Comparison of ENCODE assay signal across 1 cellular context in the genomic region with DNA sequence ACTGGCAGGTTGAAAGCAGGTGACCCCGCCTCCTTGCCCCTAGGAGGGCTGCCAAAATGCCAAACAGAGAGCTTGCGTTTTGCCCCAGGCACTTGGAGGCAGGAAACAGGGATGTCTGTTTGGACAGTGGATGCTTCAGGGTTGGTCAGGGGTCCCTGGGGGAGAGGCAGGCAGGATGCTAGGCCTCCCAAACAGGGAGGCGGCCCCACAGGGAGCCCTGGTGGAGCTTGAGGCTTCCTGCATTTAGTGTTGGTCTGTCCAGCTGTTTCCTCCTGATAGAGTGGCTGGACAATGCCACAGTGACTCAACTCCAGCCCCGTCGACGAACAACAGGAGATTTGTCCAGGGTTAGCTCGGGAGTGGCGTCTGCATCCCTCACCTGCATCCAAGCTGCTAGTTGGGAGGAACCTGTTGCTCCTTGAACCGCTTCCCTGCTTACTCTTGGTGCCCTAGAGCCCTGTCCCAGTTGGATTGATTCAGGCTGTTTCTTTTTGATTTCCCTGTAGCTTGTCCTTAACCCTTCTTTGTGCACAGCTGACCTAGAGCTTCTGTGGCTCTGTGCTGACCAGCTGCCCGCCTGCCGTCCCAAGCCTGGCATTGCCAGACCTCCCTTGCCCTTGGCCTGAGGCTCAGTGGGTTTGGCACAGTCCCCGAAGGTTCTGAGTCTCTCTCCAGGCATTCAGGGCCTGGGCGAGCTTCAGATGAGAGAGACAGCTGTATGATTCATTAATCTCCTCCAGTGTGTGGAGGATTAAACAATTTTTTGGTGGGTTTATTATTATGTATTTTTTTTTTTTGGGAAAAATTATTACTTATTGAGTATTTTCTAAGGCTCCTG.
TF ChIP-seq lines count a peak whose summit lies in the region.

No MANE protein-coding gene starts in this region.

TF ChIP-seq in HEK293, 187 proteins besides CTCF, POLR2A, EP300 and RAD21 (continued from another document):
- TF ChIP-seq SCRT2 (tag by site-specific recombination; IDR thresholded peaks at IDR 0.05) = peak; percentile 68
